In the genomic region with DNA sequence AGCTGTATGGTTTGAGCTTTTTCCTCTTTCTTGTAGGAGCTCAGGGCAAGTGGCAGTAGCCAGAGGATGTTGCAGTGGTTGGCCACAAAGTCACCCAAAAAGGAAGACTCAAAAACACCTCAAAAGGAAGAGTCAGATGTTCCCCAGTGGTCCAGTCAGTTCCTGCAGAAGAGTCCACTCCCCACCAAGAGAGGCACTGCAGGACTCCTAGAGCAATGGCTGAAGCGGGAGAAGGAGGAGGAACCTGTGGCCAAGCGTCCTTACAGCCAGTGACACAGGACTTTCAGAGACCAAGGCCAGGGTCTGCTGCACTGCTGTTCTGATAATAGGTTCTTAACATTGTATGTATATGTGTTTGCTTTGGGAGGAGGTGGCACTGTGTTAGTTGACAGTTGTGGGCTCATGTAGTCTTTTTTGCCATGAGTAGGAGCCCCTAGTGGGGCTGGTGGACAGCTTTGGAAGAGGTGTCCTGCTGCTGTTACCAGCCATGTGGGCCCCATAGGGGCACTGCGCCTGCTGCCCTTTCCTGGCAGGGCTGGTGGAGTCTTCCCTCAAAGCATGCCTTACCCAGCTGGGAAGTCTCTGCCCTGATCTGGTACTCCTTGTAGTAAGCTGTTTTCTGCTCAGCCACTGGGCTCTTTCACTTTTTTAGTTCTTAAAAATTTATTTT, we compare ENCODE assay signal across 10 cellular contexts. TPM values are rescaled to one million over a fixed set of nuclear protein-coding genes. Genes with fewer than 3 reads are reported as not detected.
DNase-seq lines count a peak whose midpoint lies in the region; ATAC-seq and TF ChIP-seq lines count a peak whose summit lies in the region.
"Had no signal": no experiment of that assay in that cellular context is flagged by ENCODE, and none has a peak within 500 bp of the region (broad histone marks: within the 10 kb centered on the region; RNA-seq: fewer than 3 reads in every experiment).

No MANE protein-coding gene starts in this region.

- H3K4me1 ChIP-seq in CD8-positive, alpha-beta T cell (ENCODE audit: insufficient read depth, low read length): no peaks in the 10 kb centered on the region
- H3K4me1 ChIP-seq in PC-3 (ENCODE audit: insufficient read depth, low read length) (peaks cover under 1% of the 10 kb centered on the region; the same call in 1 of the 2 replicates), esophagus muscularis mucosa (peaks cover 16 to 26% (median 17%) of the 10 kb centered on the region in 4 donors)

- no peak for TF ChIP-seq CTCF in CD8-positive, alpha-beta T cell (IDR thresholded peaks at IDR 0.05)
- no peak for TF ChIP-seq CTCF in PC-3 (conservative IDR thresholded peaks at IDR 0.05; ENCODE audit: low read depth, low read length)
- no peak for TF ChIP-seq CTCF in esophagus muscularis mucosa (IDR thresholded peaks at IDR 0.05)
- TF ChIP-seq CTCF in progenitor cell of endocrine pancreas (IDR thresholded peaks at IDR 0.05; ENCODE audit: unreplicated experiment): no peak

- WGBS in esophagus muscularis mucosa: 73% methylated on average over 3 of the region's 3 CpGs

- no peak overlapping the region for H3K27ac ChIP-seq in CD8-positive, alpha-beta T cell (ENCODE audit: low read depth, low read length)
- H3K27ac ChIP-seq in PC-3 (ENCODE audit: low read length) (no peak overlapping the region), esophagus muscularis mucosa (replicated peaks in 1 of 4) (peak overlapping the region; percentile 72 to 81 (median 80))

- BruUV-seq in PC-3 (replicated peaks; lab: Mats Ljungman, UMichigan): TSS peak; percentile 63

- H3K79me2 ChIP-seq in PC-3 (ENCODE audit: low read length): no peaks in the 10 kb centered on the region

- peaks cover 14% of the 10 kb centered on the region for H3K4me1 Mint-ChIP-seq in CD8-positive, alpha-beta T cell (ENCODE audit: low read depth)
- H3K4me1 Mint-ChIP-seq in progenitor cell of endocrine pancreas (ENCODE audit: low read depth): peaks cover 12% of the 10 kb centered on the region

- ATAC-seq in CD8-positive, alpha-beta T cell: no peak
- no peak for ATAC-seq in PC-3
- no peak for ATAC-seq in GM21825 (IDR thresholded peaks at IDR 0.05; ENCODE audit: unreplicated experiment)

- peak overlapping the region; percentile 20 for H3K27ac Mint-ChIP-seq in CD8-positive, alpha-beta T cell
- H3K27ac Mint-ChIP-seq in progenitor cell of endocrine pancreas: peak overlapping the region; percentile 12

- H3K4me3 Mint-ChIP-seq in CD8-positive, alpha-beta T cell: no peak overlapping the region
- no peak overlapping the region for H3K4me3 Mint-ChIP-seq in progenitor cell of endocrine pancreas (ENCODE audit: low read depth)

- no peaks in the 10 kb centered on the region for H4K20me1 ChIP-seq in PC-3 (ENCODE audit: low read length)

- peaks cover 63% of the 10 kb centered on the region for H3K36me3 Mint-ChIP-seq in CD8-positive, alpha-beta T cell
- peaks cover 11% of the 10 kb centered on the region for H3K36me3 Mint-ChIP-seq in progenitor cell of endocrine pancreas (ENCODE audit: insufficient read depth)

- H3K9ac ChIP-seq in PC-3 (ENCODE audit: low read length): no peak overlapping the region

- H3F3A ChIP-seq in PC-3 (ENCODE audit: low read length, unreplicated experiment): no peaks in the 10 kb centered on the region

- no peaks in the 10 kb centered on the region for H3K9me3 ChIP-seq in CD8-positive, alpha-beta T cell (ENCODE audit: low read length)
- no peaks in the 10 kb centered on the region for H3K9me3 ChIP-seq in PC-3 (ENCODE audit: low read length)
- H3K9me3 ChIP-seq in esophagus muscularis mucosa: no peaks in the 10 kb centered on the region

- no peak overlapping the region for H3K4me3 ChIP-seq in CD8-positive, alpha-beta T cell (ENCODE audit: low read depth, low read length)
- H3K4me3 ChIP-seq in PC-3 (ENCODE audit: low read length) (no peak overlapping the region), esophagus muscularis mucosa (no peak overlapping the region)

- POLR2A ChIA-PET in CD8-positive, alpha-beta T cell (lab: Charles Lee): interaction anchor here (1.1 to 2.3 kb wide), 2 partner anchors 8 to 11 kb away, joined by 3 to 8 read pairs; a partner anchor contains a TSS
- POLR2A ChIA-PET in PC-3 (lab: Charles Lee; ENCODE audit: unreplicated experiment): no interaction called here

- no peak overlapping the region for H3K4me2 ChIP-seq in PC-3 (ENCODE audit: low read length)

- TF ChIP-seq POLR2A in esophagus muscularis mucosa (IDR thresholded peaks at IDR 0.05; ENCODE audit: low read depth): no peak

- H3K36me3 ChIP-seq in CD8-positive, alpha-beta T cell (ENCODE audit: insufficient read depth, low read length): peaks cover 33% of the 10 kb centered on the region
- no peaks in the 10 kb centered on the region; the same call in 1 of the 2 replicates for H3K36me3 ChIP-seq in PC-3 (ENCODE audit: low read depth, low read length)
- peaks cover 7 to 58% (median 48%) of the 10 kb centered on the region in 4 donors for H3K36me3 ChIP-seq in esophagus muscularis mucosa

- no peak for TF ChIP-seq EP300 in esophagus muscularis mucosa (IDR thresholded peaks at IDR 0.05)

- no peaks in the 10 kb centered on the region for H3K27me3 Mint-ChIP-seq in CD8-positive, alpha-beta T cell (ENCODE audit: low read depth)
- H3K27me3 Mint-ChIP-seq in progenitor cell of endocrine pancreas: no peaks in the 10 kb centered on the region

- intact Hi-C loops in CD8-positive, alpha-beta T cell (cut with DNase I, micrococcal nuclease): no loop called here
- intact Hi-C loops in PC-3 (cut with micrococcal nuclease) (no loop called here), esophagus muscularis mucosa (cut with DNase I) (no loop called here)

- no peak for DNase-seq in CD8-positive, alpha-beta T cell
- DNase-seq in PC-3 (no peak), esophagus muscularis mucosa (ENCODE audit: extremely low spot score) (no peak), progenitor cell of endocrine pancreas (ENCODE audit: low spot score, unreplicated experiment) (no peak), NCI-H187 treated with DMSO at 0.1 percent for 48 hours (lab: John Stamatoyannopoulos, UW) (no peak), glomerular visceral epithelial cell (ENCODE audit: extremely low spot score) (no peak), OCI-M2 (lab: John Stamatoyannopoulos, UW; ENCODE audit: unreplicated experiment) (no peak)
- DNase-seq: activated effector memory CD4-positive, alpha-beta T cell treated with Interleukin-2 at 50 U/mL for 16 hours; NCI-H226 had no signal

- CTCF ChIA-PET in CD8-positive, alpha-beta T cell (lab: Charles Lee): interaction anchor here (1.0 kb wide), 1 partner anchor 13 kb away, joined by 4 read pairs; no protein-coding TSS in a partner anchor
- CTCF ChIA-PET in PC-3 (lab: Charles Lee): no interaction called here

- no peaks in the 10 kb centered on the region for H3K9me3 Mint-ChIP-seq in CD8-positive, alpha-beta T cell
- no peaks in the 10 kb centered on the region for H3K9me3 Mint-ChIP-seq in progenitor cell of endocrine pancreas (ENCODE audit: low read depth)

- no peak overlapping the region for H2AFZ ChIP-seq in PC-3 (ENCODE audit: low read length)

- H3K9me2 ChIP-seq in PC-3 (replicated peaks; ENCODE audit: low read length): no peaks in the 10 kb centered on the region

- H3K27me3 ChIP-seq in CD8-positive, alpha-beta T cell (ENCODE audit: insufficient read depth, low read length): no peaks in the 10 kb centered on the region
- no peaks in the 10 kb centered on the region for H3K27me3 ChIP-seq in PC-3 (ENCODE audit: low read length)
- H3K27me3 ChIP-seq in esophagus muscularis mucosa: no peaks in the 10 kb centered on the region

RNA-seq across cellular contexts. Expression of gene HMCES, which starts 26.0 kb away (rescaled TPM):
- 10 to 100 TPM; 69.5 to 78.7 TPM for total RNA-seq in CD8-positive, alpha-beta T cell
- total RNA-seq in PC-3 (2014; rRNA removed): 28.8 and 34.3 TPM in 2 replicates
- 10 to 100 TPM; 24.5 to 39.3 (median 30.6) TPM for total RNA-seq in esophagus muscularis mucosa
- total RNA-seq in progenitor cell of endocrine pancreas: 35.3 TPM in 2 replicates

RNA-seq across cellular contexts. Expression of gene COPG1, which starts 55.3 kb away (rescaled TPM):
- total RNA-seq in CD8-positive, alpha-beta T cell: 10 to 100 TPM; 77.0 to 93.5 TPM
- total RNA-seq in PC-3 (2014; rRNA removed): 124 and 152 TPM in 2 replicates
- 10 to 100 TPM; 55.6 to 89.1 (median 70.4) TPM for total RNA-seq in esophagus muscularis mucosa
- 141 and 145 TPM in 2 replicates for total RNA-seq in progenitor cell of endocrine pancreas

Comparison
In these comparisons a context has a peak if more than half of its experiments do, and no peak if none do; other contexts are left out.
1. H3K27ac ChIP-seq: peak in esophagus muscularis mucosa (4 of 4); none in CD8-positive, alpha-beta T cell (single experiment) and PC-3 (single experiment).